17 cellular contexts compared by ENCODE assay signal in genomic region chr1:45365051-45365450, GRCh38. TPM values are rescaled to one million over a fixed set of nuclear protein-coding genes. Genes with fewer than 3 reads are reported as not detected.
DNase-seq lines count a peak whose midpoint lies in the region; ATAC-seq, FAIRE-seq and TF ChIP-seq lines count a peak whose summit lies in the region.
"Had no signal": no experiment of that assay in that cellular context is flagged by ENCODE, and none has a peak within 500 bp of the region (broad histone marks: within the 10 kb centered on the region; RNA-seq: fewer than 3 reads in every experiment).

No MANE protein-coding gene starts in this region.

- no peak for TF ChIP-seq CTCF in heart right ventricle (IDR thresholded peaks at IDR 0.05)
- TF ChIP-seq CTCF in GM12878 (IDR thresholded peaks at IDR 0.05 in 2 of 3, conservative IDR thresholded peaks at IDR 0.05 in 1 of 3; ENCODE audit: control insufficient read depth in 2 of 3, extremely low read depth in 1 of 3, insufficient read depth in 1 of 3, low read depth in 3 of 3, low read length in 3 of 3): no peak
- TF ChIP-seq CTCF in ascending aorta (IDR thresholded peaks at IDR 0.05): no peak

- H3K36me3 ChIP-seq in heart right ventricle (no peaks in the 10 kb centered on the region), GM12878 (ENCODE audit: control insufficient read depth in 2 of 2, insufficient read depth in 2 of 2, low read length in 1 of 2) (no peaks in the 10 kb centered on the region), ascending aorta (no peaks in the 10 kb centered on the region)
- H3K36me3 ChIP-seq: Peyer's patch, tibial artery had no signal

- no peak overlapping the region for H2AFZ ChIP-seq in GM12878 (ENCODE audit: control insufficient read depth, low read depth, low read length)

- no peaks in the 10 kb centered on the region for H3K79me2 ChIP-seq in GM12878 (ENCODE audit: control insufficient read depth, insufficient read depth, low read length)

- H3K27me3 ChIP-seq in heart right ventricle (no peaks in the 10 kb centered on the region), GM12878 (replicated peaks in 1 of 2; ENCODE audit: control insufficient read depth in 2 of 2, insufficient read depth in 2 of 2, low read length in 1 of 2) (no peaks in the 10 kb centered on the region), ascending aorta (no peaks in the 10 kb centered on the region)
- H3K27me3 ChIP-seq: Peyer's patch, tibial artery had no signal

- no TSS peak for BruUV-seq in GM12878 (replicated peaks; lab: Mats Ljungman, UMichigan)

- SMC1A ChIA-PET in GM12878 (lab: Charles Lee; ENCODE audit: uncharacterized antibody, unreplicated experiment): interaction anchor here (0.7 to 11.6 kb wide), 8 partner anchors 9 to 135 kb away, joined by 3 to 369 read pairs (median 3); partner anchors contain the start of genes CCDC163, MMACHC and TESK2

- DNase-seq in Right ventricle myocardium inferior (ENCODE audit: missing footprints) (no peak), heart right ventricle (no peak), GM12878 (ENCODE audit: low read depth, low spot score) (no peak), dedifferentiated amniotic fluid mesenchymal stem cell (ENCODE audit: extremely low spot score) (no peak), A172 (ENCODE audit: low spot score) (no peak), NCI-H128 (lab: John Stamatoyannopoulos, UW; ENCODE audit: unreplicated experiment) (no peak), ascending aorta (ENCODE audit: low spot score in 2 of 2) (no peak)
- DNase-seq: 8988T, COR-L47, left ventricle myocardium superior, NCI-H1048, Peyer's patch, tibial artery had no signal

- H3K4me3 ChIP-seq in heart right ventricle: no peak overlapping the region
- H3K4me3 ChIP-seq in GM12878: no peak overlapping the region
- H3K4me3 ChIP-seq in ascending aorta: no peak overlapping the region
- H3K4me3 ChIP-seq: Peyer's patch, skin epidermis, tibial artery had no signal

- H3K9me3 ChIP-seq in heart right ventricle: no peaks in the 10 kb centered on the region
- H3K9me3 ChIP-seq in GM12878 (replicated peaks; ENCODE audit: control insufficient read depth, insufficient read depth, low read length): no peaks in the 10 kb centered on the region
- no peaks in the 10 kb centered on the region for H3K9me3 ChIP-seq in ascending aorta
- H3K9me3 ChIP-seq: Peyer's patch, tibial artery had no signal

- H3K9ac ChIP-seq in GM12878 (ENCODE audit: control insufficient read depth, insufficient read depth, low read length): no peak overlapping the region

- ATAC-seq in Right ventricle myocardium inferior (peak; percentile 49), heart right ventricle (no peak), HG02938 (IDR thresholded peaks at IDR 0.05; ENCODE audit: unreplicated experiment) (peak; percentile 78), GM12878 (peak; percentile 96)
- ATAC-seq: activated naive CD4-positive, alpha-beta T cell treated with anti-CD3 and anti-CD28 coated beads, Interleukin-2, amount 50 U/mL, for 72 hours; left ventricle myocardium superior had no signal

- no peak for TF ChIP-seq POLR2A in GM12878 (IDR thresholded peaks at IDR 0.05; ENCODE audit: low read depth, low read length)

- H3K4me1 ChIP-seq in heart right ventricle (peaks cover 0 to 18% (median 9%) of the 10 kb centered on the region in 9 donors), GM12878 (ENCODE audit: control insufficient read depth, insufficient read depth, low read length) (peaks cover 11% of the 10 kb centered on the region), ascending aorta (peaks cover 3 to 8% of the 10 kb centered on the region in 2 donors)

- H3K4me2 ChIP-seq in GM12878 (ENCODE audit: control insufficient read depth, insufficient read depth): peak overlapping the region; percentile 18; the same call in 1 of the 2 replicates

- POLR2A ChIA-PET in GM12878 (lab: Charles Lee): interaction anchor here (0.6 to 1.5 kb wide), 5 partner anchors 9 to 820 kb away, joined by 3 to 4 read pairs (median 3); partner anchors contain the start of genes MUTYH and TOE1

- WGBS in heart right ventricle, 2 donors: 85% methylated on average over 6 of the region's 6 CpGs
- WGBS in GM12878 (ENCODE audit: insufficient coverage, insufficient replicate concordance, low lambda C conversion rate, missing lambda C conversion rate): 22% methylated on average over 6 of the region's 6 CpGs

- in situ Hi-C loops in GM12878 (cut with MboI): no loop called here

- TF ChIP-seq EP300 in GM12878 (IDR thresholded peaks at IDR 0.05; ENCODE audit: borderline replicate concordance in 1 of 2, control insufficient read depth in 1 of 2, low read depth in 2 of 2, low read length in 2 of 2): 0 out of 4 replicates have a peak, but pooled peaks of 1 of the 2 experiments have one; percentile 44

- H3K27ac ChIP-seq in heart right ventricle (no peak overlapping the region), GM12878 (ENCODE audit: control insufficient read depth, insufficient read depth) (no peak overlapping the region), ascending aorta (no peak overlapping the region)
- H3K27ac ChIP-seq: Peyer's patch, skin epidermis, tibial artery had no signal

- no peak for TF ChIP-seq RAD21 in GM12878 (IDR thresholded peaks at IDR 0.05; ENCODE audit: insufficient read depth, low read depth, low read length)

- peak; percentile 78 for FAIRE-seq in GM12878 (lab: Jason Lieb, UNC)

- intact Hi-C loops in Right ventricle myocardium inferior (cut with DNase I) (no loop called here), heart right ventricle (cut with DNase I) (no loop called here), GM12878 (cut with micrococcal nuclease; ENCODE audit: unreplicated experiment) (no loop called here), ascending aorta (cut with DNase I) (no loop called here)

- RAD21 ChIA-PET in GM12878 (lab: Charles Lee; ENCODE audit: unreplicated experiment): interaction anchor here (0.9 to 13.5 kb wide), 5 partner anchors 8 to 204 kb away, joined by 3 to 319 read pairs (median 5); partner anchors contain the start of genes MMACHC and TESK2

- no peaks in the 10 kb centered on the region for H4K20me1 ChIP-seq in GM12878 (ENCODE audit: control insufficient read depth, insufficient read depth)

- CTCF ChIA-PET in GM12878 (lab: Yijun Ruan, JAX): interaction anchor here (0.8 to 11.7 kb wide), 11 partner anchors 9 to 204 kb away, joined by 3 to 508 read pairs (median 4); partner anchors contain the start of genes CCDC163, MMACHC and TESK2

RNA-seq across cellular contexts. Expression of gene MUTYH, which starts 24.8 kb away (rescaled TPM):
- total RNA-seq in Right ventricle myocardium inferior (8.3 TPM), heart right ventricle (10 to 100 TPM in 1 of 10 donors, 1 to 10 TPM in 9; 6.0 to 10.2 (median 8.9) TPM), GM12878 (2014; rRNA removed) (34.3 and 34.6 TPM in 2 replicates), GM12878 (2014; rRNA removed; fragmentation: Illumina TruSeq; extraction: Trizol) (17.5 and 20.0 TPM in 2 replicates), GM12878 (2021) (37.7 and 38.0 TPM in 2 replicates), ascending aorta (1.8 TPM)
- polyA plus RNA-seq in heart right ventricle (10 to 100 TPM in 1 of 2 donors, 1 to 10 TPM in 1; 9.9 to 20.3 TPM), GM12878 (2011; rRNA removed) (17.5 and 25.7 TPM in 2 replicates), GM12878 (2014; fragmentation: Illumina TruSeq; extraction: Trizol) (16.4 and 23.1 TPM in 2 replicates), GM12878 (2014; fragmentation: Nextera tagmentation; extraction: Ambion mirVana) (10 to 100 TPM in 1 of 2 experiments, 1 to 10 TPM in 1; 2.5 to 10.5 TPM), GM12878 (2014; rRNA removed) (41.5 and 42.7 TPM in 2 replicates), GM12878 (2016; fragmentation: Nextera tagmentation; extraction: Ambion mirVana) (10 to 100 TPM; 38.1 to 42.0 TPM)
- 41.4 and 50.2 TPM in 2 replicates for total RNA-seq in GM12878 (2013; cell fraction: nucleolus; rRNA removed)
- 18.8 TPM for polyA plus RNA-seq in GM12878 (2011; ENCODE audit: low read depth)
- 25.0 and 40.1 TPM in 2 replicates for polyA plus RNA-seq in GM12878 (2011; cell fraction: cytosol; rRNA removed)
- 148 and 169 TPM in 2 replicates for polyA plus RNA-seq in GM12878 (2011; cell fraction: nucleus; rRNA removed)
- 15.6 and 18.0 TPM in 2 replicates for polyA plus RNA-seq in GM12878 (2012)
- 17.8 and 22.5 TPM in 2 replicates for polyA minus RNA-seq in GM12878 (2011; rRNA and poly(A)+ RNA removed)
- polyA minus RNA-seq in GM12878 (2011; cell fraction: cytosol; rRNA and poly(A)+ RNA removed): 4.5 and 10.2 TPM in 2 replicates
- 14.3 and 29.4 TPM in 2 replicates for polyA minus RNA-seq in GM12878 (2011; cell fraction: nucleus; rRNA and poly(A)+ RNA removed)
- total RNA-seq in A172 (2014; rRNA removed; shearing (Covaris generic)): 8.9 and 13.2 TPM in 2 replicates

RNA-seq across cellular contexts. Expression of gene TOE1, which starts 25.1 kb away (rescaled TPM):
- total RNA-seq in Right ventricle myocardium inferior (3.8 TPM), heart right ventricle (1 to 10 TPM; 2.7 to 6.6 (median 4.1) TPM), GM12878 (2014; rRNA removed) (33.0 TPM in 2 replicates), GM12878 (2014; rRNA removed; fragmentation: Illumina TruSeq; extraction: Trizol) (21.2 and 22.7 TPM in 2 replicates), GM12878 (2021) (22.3 and 23.2 TPM in 2 replicates), ascending aorta (6.9 TPM)
- polyA plus RNA-seq in heart right ventricle (1 to 10 TPM; 3.5 to 4.4 TPM), GM12878 (2011; rRNA removed) (13.1 and 24.3 TPM in 2 replicates), GM12878 (2014; fragmentation: Illumina TruSeq; extraction: Trizol) (34.4 and 36.6 TPM in 2 replicates), GM12878 (2014; fragmentation: Nextera tagmentation; extraction: Ambion mirVana) (10 to 100 TPM; 33.5 to 38.0 TPM), GM12878 (2014; rRNA removed) (30.5 and 34.9 TPM in 2 replicates), GM12878 (2016; fragmentation: Nextera tagmentation; extraction: Ambion mirVana) (10 to 100 TPM; 34.6 TPM)
- 10.9 and 15.9 TPM in 2 replicates for total RNA-seq in GM12878 (2013; cell fraction: nucleolus; rRNA removed)
- 10.5 TPM for polyA plus RNA-seq in GM12878 (2011; ENCODE audit: low read depth)
- 32.7 and 40.1 TPM in 2 replicates for polyA plus RNA-seq in GM12878 (2011; cell fraction: cytosol; rRNA removed)
- 42.8 and 43.2 TPM in 2 replicates for polyA plus RNA-seq in GM12878 (2011; cell fraction: nucleus; rRNA removed)
- 10.9 and 14.8 TPM in 2 replicates for polyA plus RNA-seq in GM12878 (2012)
- 33.0 and 34.6 TPM in 2 replicates for polyA minus RNA-seq in GM12878 (2011; rRNA and poly(A)+ RNA removed)
- 12.3 and 15.8 TPM in 2 replicates for polyA minus RNA-seq in GM12878 (2011; cell fraction: cytosol; rRNA and poly(A)+ RNA removed)
- 24.3 and 39.1 TPM in 2 replicates for polyA minus RNA-seq in GM12878 (2011; cell fraction: nucleus; rRNA and poly(A)+ RNA removed)
- 10.8 and 14.9 TPM in 2 replicates for total RNA-seq in A172 (2014; rRNA removed; shearing (Covaris generic))

RNA-seq across cellular contexts. Expression of gene HPDL, which starts 38.4 kb away (rescaled TPM):
- total RNA-seq in Right ventricle myocardium inferior: not detected
- total RNA-seq in heart right ventricle: under 1 TPM in 3 of 10 donors, not detected in 7; 0.17 to 0.45 (median 0.30) TPM
- under 1 TPM; 0.37 to 0.62 TPM for polyA plus RNA-seq in heart right ventricle
- 10.5 and 11.8 TPM in 2 replicates for total RNA-seq in GM12878 (2013; cell fraction: nucleolus; rRNA removed)
- total RNA-seq in GM12878 (2014; rRNA removed): 61.0 and 75.5 TPM in 2 replicates
- total RNA-seq in GM12878 (2014; rRNA removed; fragmentation: Illumina TruSeq; extraction: Trizol): 11.5 and 14.4 TPM in 2 replicates
- total RNA-seq in GM12878 (2021): 54.6 and 60.2 TPM in 2 replicates
- 4.0 TPM for polyA plus RNA-seq in GM12878 (2011; ENCODE audit: low read depth)
- 0.89 and 3.4 TPM in 2 replicates for polyA plus RNA-seq in GM12878 (2011; rRNA removed)
- polyA plus RNA-seq in GM12878 (2011; cell fraction: cytosol; rRNA removed): 4.1 and 9.4 TPM in 2 replicates
- 10.7 and 15.0 TPM in 2 replicates for polyA plus RNA-seq in GM12878 (2011; cell fraction: nucleus; rRNA removed)
- polyA plus RNA-seq in GM12878 (2012): 10.4 and 12.2 TPM in 2 replicates
- 3.4 and 9.1 TPM in 2 replicates for polyA plus RNA-seq in GM12878 (2014; fragmentation: Illumina TruSeq; extraction: Trizol)
- 1 to 10 TPM; 1.3 to 3.6 TPM for polyA plus RNA-seq in GM12878 (2014; fragmentation: Nextera tagmentation; extraction: Ambion mirVana)
- polyA plus RNA-seq in GM12878 (2014; rRNA removed): 49.2 and 60.4 TPM in 2 replicates
- 10 to 100 TPM; 55.0 to 57.9 TPM for polyA plus RNA-seq in GM12878 (2016; fragmentation: Nextera tagmentation; extraction: Ambion mirVana)
- polyA minus RNA-seq in GM12878 (2011; rRNA and poly(A)+ RNA removed): 2.0 and 4.4 TPM in 2 replicates
- 4.5 and 5.7 TPM in 2 replicates for polyA minus RNA-seq in GM12878 (2011; cell fraction: cytosol; rRNA and poly(A)+ RNA removed)
- polyA minus RNA-seq in GM12878 (2011; cell fraction: nucleus; rRNA and poly(A)+ RNA removed): 6.6 and 13.0 TPM in 2 replicates
- not detected in 2 replicates for total RNA-seq in A172 (2014; rRNA removed; shearing (Covaris generic))
- not detected for total RNA-seq in ascending aorta
- total RNA-seq: cardiac septum, left ventricle myocardium superior had no signal

Comparison
In these comparisons a context has a peak if more than half of its experiments do, and no peak if none do; other contexts are left out.
1. ATAC-seq: peak in Right ventricle myocardium inferior (single experiment), HG02938 (single experiment) and GM12878 (single experiment); none in heart right ventricle (0 of 8).
2. RNA of gene HPDL, which starts 38.4 kb away (total RNA-seq): 10.5 to 75.5 TPM in GM12878; 0.17 to 0.45 TPM in heart right ventricle, not detected in Right ventricle myocardium inferior (single experiment), not detected in A172 and not detected in ascending aorta (single experiment); every median in the first group is over 4 times any median in the second.